Comparison of ENCODE assay signal across 1 cellular context in the genomic region with DNA sequence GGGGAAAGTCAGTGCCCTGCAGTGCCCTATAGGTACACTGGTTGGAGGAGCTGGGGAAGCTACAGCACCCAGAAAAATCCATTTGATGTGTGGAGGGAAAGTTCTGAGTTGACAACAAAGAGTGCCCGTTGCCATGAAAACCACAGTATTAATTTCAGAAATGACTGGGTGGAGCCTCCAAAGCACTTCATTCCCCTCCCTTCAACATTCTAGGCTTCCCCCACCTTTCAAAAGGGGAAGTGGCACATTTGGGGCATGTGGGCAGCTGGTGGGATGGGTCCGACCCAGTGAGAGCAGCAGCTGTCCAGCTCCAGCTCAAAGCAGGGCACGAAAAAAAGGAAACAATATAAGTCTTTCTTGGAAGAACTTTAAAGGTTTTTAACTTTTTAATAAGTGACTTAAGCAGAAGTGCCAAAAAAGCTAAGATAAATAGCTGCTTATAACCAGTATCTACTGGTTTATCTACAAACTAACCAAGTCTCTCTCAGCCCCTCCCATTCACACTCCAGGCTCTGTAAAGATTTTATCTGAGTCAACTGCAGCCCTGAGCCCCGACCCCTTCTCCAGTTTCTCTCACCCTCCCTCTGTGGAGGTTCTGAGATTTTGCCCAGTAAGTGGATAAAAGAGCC.
TF ChIP-seq lines count a peak whose summit lies in the region.

No MANE protein-coding gene starts in this region.

TF ChIP-seq in IMR-90, 13 proteins besides CTCF, POLR2A, EP300 and RAD21 (continued from another document):
- TF ChIP-seq, protein P1, sequence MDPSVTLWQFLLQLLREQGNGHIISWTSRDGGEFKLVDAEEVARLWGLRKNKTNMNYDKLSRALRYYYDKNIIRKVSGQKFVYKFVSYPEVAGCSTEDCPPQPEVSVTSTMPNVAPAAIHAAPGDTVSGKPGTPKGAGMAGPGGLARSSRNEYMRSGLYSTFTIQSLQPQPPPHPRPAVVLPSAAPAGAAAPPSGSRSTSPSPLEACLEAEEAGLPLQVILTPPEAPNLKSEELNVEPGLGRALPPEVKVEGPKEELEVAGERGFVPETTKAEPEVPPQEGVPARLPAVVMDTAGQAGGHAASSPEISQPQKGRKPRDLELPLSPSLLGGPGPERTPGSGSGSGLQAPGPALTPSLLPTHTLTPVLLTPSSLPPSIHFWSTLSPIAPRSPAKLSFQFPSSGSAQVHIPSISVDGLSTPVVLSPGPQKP (IDR thresholded peaks at IDR 0.05; ENCODE audit: borderline replicate concordance, low read depth, low read length), result no peak
- TF ChIP-seq NFE2L2 (IDR thresholded peaks at IDR 0.05; ENCODE audit: low read depth, low read length) (no peak), CHD1 (IDR thresholded peaks at IDR 0.05; ENCODE audit: low read depth, low read length) (no peak), FOS (IDR thresholded peaks at IDR 0.05; ENCODE audit: low read depth, low read length) (no peak), RCOR1 (IDR thresholded peaks at IDR 0.05; ENCODE audit: insufficient replicate concordance, low read length) (no peak), RFX5 (IDR thresholded peaks at IDR 0.05; ENCODE audit: low read depth, low read length) (no peak), MXI1 (IDR thresholded peaks at IDR 0.05; ENCODE audit: borderline replicate concordance, low read depth, low read length) (no peak), SMC3 (IDR thresholded peaks at IDR 0.05; ENCODE audit: low read depth, low read length) (no peak)
- TF ChIP-seq, protein P2, sequence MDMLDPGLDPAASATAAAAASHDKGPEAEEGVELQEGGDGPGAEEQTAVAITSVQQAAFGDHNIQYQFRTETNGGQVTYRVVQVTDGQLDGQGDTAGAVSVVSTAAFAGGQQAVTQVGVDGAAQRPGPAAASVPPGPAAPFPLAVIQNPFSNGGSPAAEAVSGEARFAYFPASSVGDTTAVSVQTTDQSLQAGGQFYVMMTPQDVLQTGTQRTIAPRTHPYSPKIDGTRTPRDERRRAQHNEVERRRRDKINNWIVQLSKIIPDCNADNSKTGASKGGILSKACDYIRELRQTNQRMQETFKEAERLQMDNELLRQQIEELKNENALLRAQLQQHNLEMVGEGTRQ (IDR thresholded peaks at IDR 0.05; ENCODE audit: low read depth, low read length), result no peak
